Comparison of ENCODE assay signal across 1 cellular context in genomic region chr9:124659099-124659659, GRCh38.
A peak's percentile ranks its signal among the peaks of the same experiment; 100 is the strongest.
TF ChIP-seq lines count a peak whose summit lies in the region.

No MANE protein-coding gene starts in this region.

TF ChIP-seq in HEK293, 187 proteins besides CTCF, POLR2A, EP300 and RAD21 (continued from another document):
- TF ChIP-seq INSM2 (tag by site-specific recombination; IDR thresholded peaks at IDR 0.05), result peak; percentile 89
- 0 out of 2 replicates have a peak, but pooled peaks have one; percentile 44 for TF ChIP-seq ZNF660 (tag by site-specific recombination; IDR thresholded peaks at IDR 0.05)
- TF ChIP-seq OVOL3 (tag by site-specific recombination; IDR thresholded peaks at IDR 0.05), result no peak
- peak; percentile 89 for TF ChIP-seq ZBTB17 (tag by site-specific recombination; IDR thresholded peaks at IDR 0.05)
- TF ChIP-seq ZNF10 (tag by site-specific recombination; IDR thresholded peaks at IDR 0.05), result peak; percentile 17; the same call in 1 of the 2 replicates
- peak; percentile 16; the same call in 1 of the 2 replicates for TF ChIP-seq ZNF76 (tag by site-specific recombination; IDR thresholded peaks at IDR 0.05; ENCODE audit: borderline replicate concordance, low read depth)
- 0 out of 2 replicates have a peak, but pooled peaks have one; percentile 9 for TF ChIP-seq ZNF366 (tag by site-specific recombination; conservative IDR thresholded peaks at IDR 0.05)
- TF ChIP-seq ZBTB44 (tag by site-specific recombination; IDR thresholded peaks at IDR 0.05), result peak; percentile 66; the same call in 1 of the 2 replicates
- peak; percentile 62; the same call in 1 of the 2 replicates for TF ChIP-seq PRDM4 (tag by site-specific recombination; IDR thresholded peaks at IDR 0.05)
- peak; percentile 80; the same call in 1 of the 2 replicates for TF ChIP-seq IKZF3 (tag by site-specific recombination; IDR thresholded peaks at IDR 0.05)
- no peak for TF ChIP-seq ZNF670 (tag by site-specific recombination; IDR thresholded peaks at IDR 0.05; ENCODE audit: low read depth)
- TF ChIP-seq YY2 (tag by site-specific recombination; IDR thresholded peaks at IDR 0.05), result 0 out of 2 replicates have a peak, but pooled peaks have one; percentile 20
- peak; percentile 46 for TF ChIP-seq ZXDB (tag by site-specific recombination; IDR thresholded peaks at IDR 0.05)
- peak; percentile 96 for TF ChIP-seq ZNF600 (tag by site-specific recombination; IDR thresholded peaks at IDR 0.05)
- TF ChIP-seq EGR2 (tag by site-specific recombination; IDR thresholded peaks at IDR 0.05; ENCODE audit: low read depth), result peak; percentile 65
- TF ChIP-seq KLF10 (tag by site-specific recombination; IDR thresholded peaks at IDR 0.05), result peak; percentile 61; the same call in 1 of the 2 replicates
- no peak for TF ChIP-seq ZNF449 (tag by site-specific recombination; IDR thresholded peaks at IDR 0.05)
- no peak for TF ChIP-seq ZNF350 (tag by site-specific recombination; IDR thresholded peaks at IDR 0.05)
- peak; percentile 52; the same call in 1 of the 2 replicates for TF ChIP-seq MZF1 (tag by site-specific recombination; IDR thresholded peaks at IDR 0.05; ENCODE audit: borderline replicate concordance)
- TF ChIP-seq ZNF394 (tag by site-specific recombination; IDR thresholded peaks at IDR 0.05; ENCODE audit: borderline replicate concordance), result peak; percentile 85; the same call in 1 of the 2 replicates
TF ChIP-seq in HEK293: peak in this region for 26.
